32 cellular contexts compared by ENCODE assay signal in the genomic region with DNA sequence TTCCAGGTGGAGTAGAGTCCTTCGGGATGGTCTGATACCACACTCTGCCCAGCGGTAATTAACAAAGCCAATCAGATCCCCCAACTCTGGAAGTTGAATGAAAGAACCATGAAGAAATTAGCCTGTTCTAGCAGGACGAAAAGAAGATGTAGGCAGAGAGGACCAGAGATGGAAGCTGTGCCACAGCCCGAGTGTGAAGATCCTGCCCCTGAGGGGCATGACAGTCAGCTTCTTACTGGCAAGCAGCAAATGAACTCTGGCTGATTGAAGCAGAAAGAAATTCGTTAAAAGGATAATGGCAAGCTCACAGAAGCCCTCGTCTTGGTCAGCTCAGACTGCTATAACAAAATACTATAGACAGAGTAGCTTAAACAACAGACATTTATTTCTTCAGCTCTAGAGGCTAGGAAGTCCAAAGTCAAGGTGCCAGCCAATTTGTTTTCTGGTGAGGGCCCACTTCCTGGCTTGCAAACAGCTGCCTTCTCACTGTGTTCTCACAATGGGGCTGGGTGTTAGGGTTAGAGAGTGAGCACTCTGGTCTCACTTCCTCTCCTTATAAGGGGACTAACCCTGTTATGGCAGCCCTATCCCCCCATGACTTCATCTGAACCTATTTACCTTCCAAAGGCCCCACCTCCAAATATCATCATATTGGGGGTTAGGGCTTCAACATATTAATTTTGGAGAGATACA.
"Had no signal": no experiment of that assay in that cellular context is flagged by ENCODE, and none has a peak within 500 bp of the region (broad histone marks: within the 10 kb centered on the region; RNA-seq: fewer than 3 reads in every experiment).

No MANE protein-coding gene starts in this region.

- H3K9me3 ChIP-seq: esophagus squamous epithelium, gastroesophageal sphincter, heart right ventricle had no signal

- H3K79me2 ChIP-seq: hepatocyte had no signal

- H3K9me3 Mint-ChIP-seq: activated CD4-positive, alpha-beta memory T cell treated with anti-CD3 and anti-CD28 coated beads for 36 hours; activated CD4-positive, alpha-beta T cell treated with anti-CD3 and anti-CD28 coated beads, Interleukin-2, amount 10 ng/mL, durations not matched to agents 24 days and 14 days; activated T-cell treated with anti-CD3 and anti-CD28 coated beads, Interleukin-2, amount 50 U/mL, for 24 hours; activated T-cell treated with anti-CD3 and anti-CD28 coated beads, Interleukin-2, amount 50 U/mL, for 72 hours; central memory CD8-positive, alpha-beta T cell had no signal

- ATAC-seq: activated CD4-positive, alpha-beta T cell treated with anti-CD3 and anti-CD28 coated beads for 36 hours; activated T-cell treated with anti-CD3 and anti-CD28 coated beads, Interleukin-2, amount 50 U/mL, for 72 hours; gastroesophageal sphincter; heart right ventricle had no signal

- H3K4me1 Mint-ChIP-seq: activated CD4-positive, alpha-beta T cell treated with anti-CD3 and anti-CD28 coated beads for 36 hours; activated CD4-positive, alpha-beta T cell treated with anti-CD3 and anti-CD28 coated beads, Interleukin-2, amount 10 ng/mL, durations not matched to agents 24 days and 14 days; central memory CD8-positive, alpha-beta T cell had no signal

- H3K4me3 Mint-ChIP-seq: activated CD4-positive, alpha-beta memory T cell treated with anti-CD3 and anti-CD28 coated beads for 36 hours; activated CD4-positive, alpha-beta T cell treated with anti-CD3 and anti-CD28 coated beads for 36 hours; activated CD4-positive, alpha-beta T cell treated with anti-CD3 and anti-CD28 coated beads, Interleukin-2, amount 10 ng/mL, durations not matched to agents 24 days and 14 days; activated naive CD8-positive, alpha-beta T cell; activated T-cell treated with anti-CD3 and anti-CD28 coated beads, Interleukin-2, amount 50 U/mL, for 24 hours; activated T-cell treated with anti-CD3 and anti-CD28 coated beads, Interleukin-2, amount 50 U/mL, for 72 hours; central memory CD8-positive, alpha-beta T cell had no signal

- H3K4me1 ChIP-seq: gastroesophageal sphincter, heart right ventricle had no signal

- DNase-seq: activated CD4-positive, alpha-beta memory T cell treated with anti-CD3 and anti-CD28 coated beads for 36 hours; activated CD4-positive, alpha-beta T cell treated with anti-CD3 and anti-CD28 coated beads for 36 hours; activated CD4-positive, alpha-beta T cell treated with anti-CD3 and anti-CD28 coated beads, Interleukin-2, amount 10 ng/mL, durations not matched to agents 24 days and 14 days; activated CD4-positive, CD25-positive, alpha-beta regulatory T cell; activated CD4-positive, CD25-positive, alpha-beta regulatory T cell treated with anti-CD3 and anti-CD28 coated beads, Interleukin-2, amount 50 U/mL, for 72 hours; activated CD8-positive, alpha-beta memory T cell treated with anti-CD3 and anti-CD28 coated beads, Interleukin-2, amount 50 U/mL, for 48 hours; activated gamma-delta T cell; activated naive CD4-positive, alpha-beta T cell; activated naive CD4-positive, alpha-beta T cell treated with anti-CD3 and anti-CD28 coated beads, Interleukin-2, amount 50 U/mL, for 16 hours; activated T-cell treated with anti-CD3 and anti-CD28 coated beads for 4 hours; activated T-cell treated with anti-CD3 and anti-CD28 coated beads, Interleukin-2, amount 50 U/mL, for 24 hours; activated T-cell treated with anti-CD3 and anti-CD28 coated beads, Interleukin-2, amount 50 U/mL, for 72 hours; amniotic stem cell; anterior cingulate cortex; brain microvascular endothelial cell; cortex of kidney; dermis blood vessel endothelial cell; effector CD4-positive, alpha-beta T cell; esophagus squamous epithelium; foreskin melanocyte; heart right ventricle; T-helper 2 cell had no signal

- H2AFZ ChIP-seq: hepatocyte had no signal

- H3K36me3 ChIP-seq: brain microvascular endothelial cell, esophagus squamous epithelium, gastroesophageal sphincter, heart right ventricle had no signal

- H3K27me3 ChIP-seq: brain microvascular endothelial cell, esophagus squamous epithelium, hepatocyte had no signal

- H3K27ac Mint-ChIP-seq: activated CD4-positive, alpha-beta memory T cell treated with anti-CD3 and anti-CD28 coated beads for 36 hours; activated CD4-positive, alpha-beta T cell treated with anti-CD3 and anti-CD28 coated beads for 36 hours; activated CD4-positive, alpha-beta T cell treated with anti-CD3 and anti-CD28 coated beads, Interleukin-2, amount 10 ng/mL, durations not matched to agents 24 days and 14 days; activated naive CD8-positive, alpha-beta T cell; activated T-cell treated with anti-CD3 and anti-CD28 coated beads, Interleukin-2, amount 50 U/mL, for 24 hours; activated T-cell treated with anti-CD3 and anti-CD28 coated beads, Interleukin-2, amount 50 U/mL, for 72 hours had no signal

- H3K27ac ChIP-seq: brain microvascular endothelial cell, epithelial cell of prostate, esophagus squamous epithelium, gastroesophageal sphincter, heart right ventricle, hepatocyte had no signal

- FAIRE-seq: astrocyte, bronchial epithelial cell, colon, endometrium, endothelial cell of umbilical vein had no signal

- H3K4me3 ChIP-seq: esophagus squamous epithelium, gastroesophageal sphincter, heart right ventricle, hepatocyte had no signal

- H3K36me3 Mint-ChIP-seq: activated CD4-positive, alpha-beta memory T cell treated with anti-CD3 and anti-CD28 coated beads for 36 hours; activated naive CD8-positive, alpha-beta T cell had no signal

- H3K4me2 ChIP-seq: hepatocyte had no signal
